ENCODE assay signal across 1 cellular context in genomic region chr6:111423055-111423633, GRCh38.
TF ChIP-seq lines count a peak whose summit lies in the region.

No MANE protein-coding gene starts in this region.

TF ChIP-seq in endothelial cell of umbilical vein, 7 proteins besides CTCF, POLR2A, EP300 and RAD21:
- TF ChIP-seq POLR2AphosphoS5 (IDR thresholded peaks at IDR 0.05; ENCODE audit: insufficient read depth, low read depth, low read length) (no peak), JUN (IDR thresholded peaks at IDR 0.05; ENCODE audit: borderline replicate concordance, insufficient read depth, insufficient read length, low read depth) (no peak), EZH2 (IDR thresholded peaks at IDR 0.05; ENCODE audit: borderline replicate concordance, low read depth, low read length, severe bottlenecking) (no peak), FOS (IDR thresholded peaks at IDR 0.05; ENCODE audit: borderline replicate concordance, insufficient read depth, low read length) (no peak), GATA2 (IDR thresholded peaks at IDR 0.05; ENCODE audit: insufficient read depth, insufficient read length, low read depth, low read length) (peak; percentile 12), MYC (IDR thresholded peaks at IDR 0.05; ENCODE audit: low read depth, low read length) (no peak)
- TF ChIP-seq, protein P1, sequence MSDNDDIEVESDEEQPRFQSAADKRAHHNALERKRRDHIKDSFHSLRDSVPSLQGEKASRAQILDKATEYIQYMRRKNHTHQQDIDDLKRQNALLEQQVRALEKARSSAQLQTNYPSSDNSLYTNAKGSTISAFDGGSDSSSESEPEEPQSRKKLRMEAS (IDR thresholded peaks at IDR 0.05; ENCODE audit: insufficient read depth, insufficient read length) = no peak
